1 cellular context compared by ENCODE assay signal in genomic region chr19:4064551-4065260, GRCh38.
A peak's percentile ranks its signal among the peaks of the same experiment; 100 is the strongest.
TF ChIP-seq lines count a peak whose summit lies in the region.

No MANE protein-coding gene starts in this region.

TF ChIP-seq in HepG2, 621 proteins besides CTCF, POLR2A, EP300 and RAD21 (continued from another document and continues in another):
- TF ChIP-seq ZNF607 (CRISPR knock-in tag; IDR thresholded peaks at IDR 0.05; ENCODE audit: borderline replicate concordance) (0 out of 2 replicates have a peak, but pooled peaks have one; percentile 40), ZFX (CRISPR knock-in tag; IDR thresholded peaks at IDR 0.05; ENCODE audit: low read depth) (peak; percentile 72), ZBTB7A (CRISPR knock-in tag; IDR thresholded peaks at IDR 0.05) (0 out of 2 replicates have a peak, but pooled peaks have one; percentile 54), ZNF761 (CRISPR knock-in tag; conservative IDR thresholded peaks at IDR 0.05) (0 out of 2 replicates have a peak, but pooled peaks have one; percentile 9), EEA1 (CRISPR knock-in tag; IDR thresholded peaks at IDR 0.05; ENCODE audit: borderline replicate concordance) (peak; percentile 47; the same call in 1 of the 2 replicates), ZNF777 (CRISPR knock-in tag; IDR thresholded peaks at IDR 0.05) (no peak; the same call in 1 of the 2 replicates), ZNF558 (CRISPR knock-in tag; IDR thresholded peaks at IDR 0.05; ENCODE audit: borderline replicate concordance) (0 out of 2 replicates have a peak, but pooled peaks have one; percentile 27), HIVEP1 (CRISPR knock-in tag; IDR thresholded peaks at IDR 0.05) (0 out of 2 replicates have a peak, but pooled peaks have one; percentile 30), KDM2A (CRISPR knock-in tag; IDR thresholded peaks at IDR 0.05; ENCODE audit: borderline replicate concordance, low read depth) (peak; percentile 52; the same call in 1 of the 2 replicates), IKZF5 (CRISPR knock-in tag; IDR thresholded peaks at IDR 0.05) (no peak), FOSL2 (CRISPR knock-in tag; IDR thresholded peaks at IDR 0.05) (peak; percentile 5; the same call in 1 of the 2 replicates), ZNF687 (CRISPR knock-in tag; IDR thresholded peaks at IDR 0.05) (peak; percentile 63), TBX2 (CRISPR knock-in tag; IDR thresholded peaks at IDR 0.05; ENCODE audit: borderline replicate concordance) (peak; percentile 40), ZNF225 (CRISPR knock-in tag; IDR thresholded peaks at IDR 0.05) (0 out of 2 replicates have a peak, but pooled peaks have one; percentile 30), ZGPAT (CRISPR knock-in tag; IDR thresholded peaks at IDR 0.05) (0 out of 2 replicates have a peak, but pooled peaks have one; percentile 33), NKX3-1 (CRISPR knock-in tag; IDR thresholded peaks at IDR 0.05) (no peak), MAX (IDR thresholded peaks at IDR 0.05) (peak; percentile 85), AKAP8 (CRISPR knock-in tag; IDR thresholded peaks at IDR 0.05) (0 out of 2 replicates have a peak, but pooled peaks have one; percentile 49), ZSCAN21 (CRISPR knock-in tag; IDR thresholded peaks at IDR 0.05; ENCODE audit: borderline replicate concordance) (peak; percentile 27; the same call in 1 of the 2 replicates), MAFG (CRISPR knock-in tag; IDR thresholded peaks at IDR 0.05) (no peak), RBFOX2 (IDR thresholded peaks at IDR 0.05; ENCODE audit: low read depth, low read length) (peak; percentile 88), MXI1 (IDR thresholded peaks at IDR 0.05; ENCODE audit: borderline replicate concordance, low read depth, low read length) (peak; percentile 20; the same call in 1 of the 3 replicates), ZNF772 (CRISPR knock-in tag; IDR thresholded peaks at IDR 0.05) (peak; percentile 48; the same call in 1 of the 2 replicates), CREM (IDR thresholded peaks at IDR 0.05) (no peak), CREM (CRISPR knock-in tag; IDR thresholded peaks at IDR 0.05) (no peak), SP2 (CRISPR knock-in tag; IDR thresholded peaks at IDR 0.05) (peak; percentile 43; the same call in 1 of the 2 replicates), ZNF775 (CRISPR knock-in tag; IDR thresholded peaks at IDR 0.05; ENCODE audit: borderline replicate concordance) (no peak), TGIF2 (CRISPR knock-in tag; IDR thresholded peaks at IDR 0.05) (peak; percentile 30; the same call in 1 of the 2 replicates), KDM5B (CRISPR knock-in tag; IDR thresholded peaks at IDR 0.05; ENCODE audit: borderline replicate concordance) (peak; percentile 59; the same call in 1 of the 2 replicates), HNRNPUL1 (IDR thresholded peaks at IDR 0.05; ENCODE audit: low read depth, low read length) (no peak), ATF3 (CRISPR knock-in tag; IDR thresholded peaks at IDR 0.05) (peak; percentile 24; the same call in 1 of the 2 replicates), SRY (CRISPR knock-in tag; IDR thresholded peaks at IDR 0.05) (no peak; the same call in 1 of the 2 replicates), YEATS4 (CRISPR knock-in tag; IDR thresholded peaks at IDR 0.05; ENCODE audit: borderline replicate concordance) (0 out of 2 replicates have a peak, but pooled peaks have one; percentile 11), TCF12 (IDR thresholded peaks at IDR 0.05) (no peak), TCF12 (CRISPR knock-in tag; IDR thresholded peaks at IDR 0.05) (0 out of 2 replicates have a peak, but pooled peaks have one; percentile 72), POLR2G (IDR thresholded peaks at IDR 0.05; ENCODE audit: low read depth, low read length) (no peak), HNF4G (IDR thresholded peaks at IDR 0.05; ENCODE audit: borderline replicate concordance, low read depth, low read length) (no peak), HNF4G (CRISPR knock-in tag; IDR thresholded peaks at IDR 0.05; ENCODE audit: borderline replicate concordance, low read depth) (0 out of 2 replicates have a peak, but pooled peaks have one; percentile 19), THAP11 (CRISPR knock-in tag; IDR thresholded peaks at IDR 0.05) (peak; percentile 11; the same call in 1 of the 2 replicates), POLR2AphosphoS5 (IDR thresholded peaks at IDR 0.05; ENCODE audit: low read depth, low read length) (no peak), MTA1 (CRISPR knock-in tag; IDR thresholded peaks at IDR 0.05; ENCODE audit: borderline replicate concordance) (peak; percentile 31; the same call in 1 of the 2 replicates), MXD3 (CRISPR knock-in tag; IDR thresholded peaks at IDR 0.05) (peak; percentile 69; the same call in 1 of the 2 replicates), PHF8 (CRISPR knock-in tag; IDR thresholded peaks at IDR 0.05) (peak; percentile 34), AGO2 (optimal IDR thresholded peaks at IDR 0.05; ENCODE audit: low read depth, low read length) (peak; percentile 89), MED1 (CRISPR knock-in tag; IDR thresholded peaks at IDR 0.05) (no peak; the same call in 1 of the 2 replicates), NONO (IDR thresholded peaks at IDR 0.05) (no peak), NONO (CRISPR knock-in tag; conservative IDR thresholded peaks at IDR 0.05) (peak; percentile 23; the same call in 1 of the 2 replicates), U2AF1 (optimal IDR thresholded peaks at IDR 0.05; ENCODE audit: low read depth, low read length) (no peak), ZNF230 (CRISPR knock-in tag; IDR thresholded peaks at IDR 0.05) (no peak), ZNF407 (CRISPR knock-in tag; IDR thresholded peaks at IDR 0.05; ENCODE audit: not compliant biosample characterization) (no peak), THRA (CRISPR knock-in tag; IDR thresholded peaks at IDR 0.05; ENCODE audit: borderline replicate concordance) (peak; percentile 13; the same call in 1 of the 2 replicates)
